In the genomic region with DNA sequence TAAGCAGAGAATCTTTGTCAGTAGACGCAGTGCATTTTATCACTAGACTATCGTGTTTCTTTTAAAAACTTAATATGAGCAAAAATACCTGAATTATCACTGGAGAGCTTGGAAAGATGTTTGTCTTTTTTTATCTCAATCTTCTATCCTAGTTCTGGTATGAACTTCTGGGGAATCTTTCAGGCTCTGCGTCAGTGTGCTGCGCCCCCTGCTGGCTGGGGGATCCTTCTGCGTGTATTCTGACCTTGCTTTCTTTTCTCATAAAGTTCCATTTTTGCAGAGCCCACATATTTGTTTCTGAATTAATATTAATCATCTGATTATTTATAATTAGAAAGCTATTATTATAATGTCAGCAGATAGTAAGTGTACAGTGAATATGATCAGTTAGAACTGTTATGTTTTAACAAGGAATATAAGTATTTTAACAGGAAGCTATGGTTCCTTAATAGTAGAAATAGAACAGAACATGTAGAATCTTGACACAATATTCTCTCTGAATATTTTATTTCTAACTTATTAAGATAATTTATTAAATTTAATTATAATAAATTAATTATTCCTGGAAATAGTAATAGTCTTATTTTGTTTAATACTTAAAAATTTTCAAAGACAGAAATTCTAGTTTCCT, we compare ENCODE assay signal across 8 cellular contexts.
DNase-seq lines count a peak whose midpoint lies in the region; ATAC-seq and TF ChIP-seq lines count a peak whose summit lies in the region.

No MANE protein-coding gene starts in this region.

- peaks cover 1% of the 10 kb centered on the region for H3K79me1 ChIP-seq in neuronal stem cell (ENCODE audit: low read depth, low read length)

- no peak overlapping the region for H4K8ac ChIP-seq in neuronal stem cell (ENCODE audit: low read depth, low read length)

- H2BK15ac ChIP-seq in neuronal stem cell (ENCODE audit: low read length), result no peak overlapping the region

- no peaks in the 10 kb centered on the region for H3K36me3 Mint-ChIP-seq in activated CD4-positive, alpha-beta T cell treated with anti-CD3 and anti-CD28 coated beads for 36 hours (ENCODE audit: low read depth)

- peaks cover 2% of the 10 kb centered on the region for H3K27me3 Mint-ChIP-seq in activated CD4-positive, alpha-beta T cell treated with anti-CD3 and anti-CD28 coated beads for 36 hours

- no peak overlapping the region for H2AFZ ChIP-seq in neuronal stem cell (ENCODE audit: low read length)

- H3K9me3 Mint-ChIP-seq in activated CD4-positive, alpha-beta T cell treated with anti-CD3 and anti-CD28 coated beads for 36 hours (ENCODE audit: low read depth), result no peaks in the 10 kb centered on the region

- H3K27me3 ChIP-seq in H7 (ENCODE audit: control insufficient read depth, insufficient read depth, low read length) (no peaks in the 10 kb centered on the region), neuronal stem cell (ENCODE audit: control insufficient read depth in 3 of 3, insufficient read depth in 3 of 3, low read depth in 1 of 3, low read length in 3 of 3) (no peaks in the 10 kb centered on the region)

- TF ChIP-seq POLR2A in erythroblast (IDR thresholded peaks at IDR 0.05; ENCODE audit: low read length), result no peak

- H3K23ac ChIP-seq in neuronal stem cell (ENCODE audit: low read depth, low read length, poor library complexity), result no peak overlapping the region

- H3K27ac ChIP-seq in neuronal stem cell (replicated peaks; ENCODE audit: low read length), result no peak overlapping the region

- no peak overlapping the region for H2BK120ac ChIP-seq in neuronal stem cell (ENCODE audit: low read depth, low read length)

- H3K27ac Mint-ChIP-seq in activated CD4-positive, alpha-beta T cell treated with anti-CD3 and anti-CD28 coated beads for 36 hours, result no peak overlapping the region

- no peak overlapping the region for H3K14ac ChIP-seq in neuronal stem cell (ENCODE audit: low read length)

- CTCF ChIA-PET in activated CD4-positive, alpha-beta T cell treated with anti-CD3 and anti-CD28 coated beads for 36 hours (lab: Charles Lee), result interaction anchor here (0.6 to 1.8 kb wide), 12 partner anchors 9 to 1315 kb away, joined by 3 to 9 read pairs (median 3); no protein-coding TSS in a partner anchor

- no CpG with 5 or more reads among the region's 5 CpGs for WGBS in neuronal stem cell (ENCODE audit: extremely low coverage in 2 of 2, insufficient read length in 2 of 2, insufficient replicate concordance in 1 of 2), 2 donors

- no peak overlapping the region for H3K18ac ChIP-seq in neuronal stem cell (ENCODE audit: low read length)

- no peak overlapping the region for H3K9ac ChIP-seq in neuronal stem cell (ENCODE audit: low read depth, low read length, poor library complexity)

- no peak overlapping the region for H3K4me3 Mint-ChIP-seq in activated CD4-positive, alpha-beta T cell treated with anti-CD3 and anti-CD28 coated beads for 36 hours

- no peaks in the 10 kb centered on the region for H3K4me1 Mint-ChIP-seq in activated CD4-positive, alpha-beta T cell treated with anti-CD3 and anti-CD28 coated beads for 36 hours

- no peak overlapping the region for H2AK5ac ChIP-seq in neuronal stem cell (ENCODE audit: low read depth, low read length)

- H4K91ac ChIP-seq in neuronal stem cell (ENCODE audit: low read depth, low read length, poor library complexity), result no peak overlapping the region

- H3K36me3 ChIP-seq in H7 (replicated peaks; ENCODE audit: control insufficient read depth, insufficient read depth, low read length) (no peaks in the 10 kb centered on the region), neuronal stem cell (replicated peaks in 1 of 2; ENCODE audit: control insufficient read depth in 2 of 2, insufficient read depth in 2 of 2, low read length in 2 of 2) (no peaks in the 10 kb centered on the region)

- DNase-seq in activated T-cell treated with anti-CD3 and anti-CD28 coated beads for 1 hour (ENCODE audit: low read depth) (peak; percentile 19), H7 (peak; percentile 13), M059J (ENCODE audit: low read depth) (peak; percentile 30), erythroblast (lab: John Stamatoyannopoulos, UW) (peak; percentile 42 to 70), neuronal stem cell (ENCODE audit: low spot score) (peak; percentile 50)
- no peak for DNase-seq in activated T-cell treated with anti-CD3 and anti-CD28 coated beads, Interleukin-2, amount 50 U/mL, for 1 hour
- DNase-seq in activated CD4-positive, alpha-beta T cell treated with anti-CD3 and anti-CD28 coated beads for 36 hours, result peak; percentile 70

- H3K4me3 ChIP-seq in H7 (ENCODE audit: insufficient read depth, low read depth, low read length) (no peak overlapping the region), neuronal stem cell (ENCODE audit: low read length in 2 of 2) (no peak overlapping the region)

- no peak for ATAC-seq in activated CD4-positive, alpha-beta T cell treated with anti-CD3 and anti-CD28 coated beads for 36 hours
- ATAC-seq in GM21526 (IDR thresholded peaks at IDR 0.05; ENCODE audit: low FRiP score, unreplicated experiment), result no peak

- H3K4me2 ChIP-seq in neuronal stem cell (ENCODE audit: insufficient read depth, low read length, poor library complexity, severe bottlenecking), result no peak overlapping the region

- no peak overlapping the region for H3K4ac ChIP-seq in neuronal stem cell (ENCODE audit: low read length)

- POLR2A ChIA-PET in activated CD4-positive, alpha-beta T cell treated with anti-CD3 and anti-CD28 coated beads for 36 hours (lab: Charles Lee), result no interaction called here

- H2BK5ac ChIP-seq in neuronal stem cell (ENCODE audit: low read length), result no peak overlapping the region

- intact Hi-C loops in activated CD4-positive, alpha-beta T cell treated with anti-CD3 and anti-CD28 coated beads for 36 hours (cut with DNase I, micrococcal nuclease), result loop anchor here (1.0 to 5.0 kb wide), 4 partner anchors 1314 to 1738 kb away; no protein-coding TSS in a partner anchor

- H3K4me1 ChIP-seq in neuronal stem cell (ENCODE audit: control insufficient read depth in 2 of 2, insufficient read depth in 1 of 2, low read depth in 1 of 2, low read length in 2 of 2), result no peaks in the 10 kb centered on the region

- no peak overlapping the region for H2BK12ac ChIP-seq in neuronal stem cell (ENCODE audit: low read length)

- no peaks in the 10 kb centered on the region for H3K9me3 ChIP-seq in neuronal stem cell (replicated peaks in 1 of 2; ENCODE audit: control insufficient read depth in 2 of 2, insufficient read depth in 1 of 2, low read depth in 1 of 2, low read length in 2 of 2)
